12 cellular contexts compared by ENCODE assay signal in genomic region chr9:14318934-14319513, GRCh38. TPM values are rescaled to one million over a fixed set of nuclear protein-coding genes. Genes with fewer than 3 reads are reported as not detected.
DNase-seq lines count a peak whose midpoint lies in the region; ATAC-seq and TF ChIP-seq lines count a peak whose summit lies in the region.
"Had no signal": no experiment of that assay in that cellular context is flagged by ENCODE, and none has a peak within 500 bp of the region (broad histone marks: within the 10 kb centered on the region; RNA-seq: fewer than 3 reads in every experiment).

No MANE protein-coding gene starts in this region.

- H3K9me3 ChIP-seq in SK-N-SH (no peaks in the 10 kb centered on the region), breast epithelium (no peaks in the 10 kb centered on the region), upper lobe of left lung (no peaks in the 10 kb centered on the region)

- intact Hi-C loops in breast epithelium (cut with DNase I; ENCODE audit: low total_unique reads) = no loop called here

- peaks cover 29% of the 10 kb centered on the region for H3K79me2 ChIP-seq in SK-N-SH (ENCODE audit: insufficient read depth)

- H3K27ac ChIP-seq in SK-N-SH (ENCODE audit: low read depth in 2 of 2, low read length in 1 of 2) = peak overlapping the region; percentile 90 to 99
- H3K27ac ChIP-seq in breast epithelium = peak overlapping the region; percentile 81 to 99
- peak overlapping the region; percentile 92 to 97 (median 93) for H3K27ac ChIP-seq in upper lobe of left lung

- ATAC-seq in SK-N-SH treated with all-trans-retinoic acid at 6 μM for 48 hours = no peak
- no peak for ATAC-seq in upper lobe of left lung (ENCODE audit: low FRiP score in 2 of 2)
- ATAC-seq in stimulated activated naive B cell treated with anti-CD40 and anti-IgM and Interleukin-4, amounts not matched to agents 10 μg/mL and 1 μg/mL and 100 μg/mL, for 72 hours (replicated peaks) = no peak
- no peak for ATAC-seq in GM21367 (IDR thresholded peaks at IDR 0.05; ENCODE audit: unreplicated experiment)
- ATAC-seq: HCT116, T-helper 17 cell had no signal

- peak overlapping the region; percentile 99 for H3K27ac Mint-ChIP-seq in mesothelial cell of epicardium
- H3K27ac Mint-ChIP-seq in stimulated activated naive B cell treated with anti-CD40 and anti-IgM and Interleukin-4, amounts not matched to agents 10 μg/mL and 1 μg/mL and 100 μg/mL, for 72 hours = no peak overlapping the region
- H3K27ac Mint-ChIP-seq: activated naive CD8-positive, alpha-beta T cell treated with anti-CD3 and anti-CD28 coated beads, Interleukin-2, amount 10 ng/mL, durations not matched to agents 7 days and 5 days; T-helper 17 cell had no signal

- no peak for TF ChIP-seq CTCF in SK-N-SH (IDR thresholded peaks at IDR 0.05)
- TF ChIP-seq CTCF in breast epithelium (IDR thresholded peaks at IDR 0.05) = no peak
- TF ChIP-seq CTCF in mesothelial cell of epicardium (IDR thresholded peaks at IDR 0.05; ENCODE audit: unreplicated experiment) = no peak
- no peak for TF ChIP-seq CTCF in upper lobe of left lung (IDR thresholded peaks at IDR 0.05)

- H3K36me3 Mint-ChIP-seq in mesothelial cell of epicardium = no peaks in the 10 kb centered on the region
- peaks cover 0 to 7% of the 10 kb centered on the region in 2 donors for H3K36me3 Mint-ChIP-seq in stimulated activated naive B cell treated with anti-CD40 and anti-IgM and Interleukin-4, amounts not matched to agents 10 μg/mL and 1 μg/mL and 100 μg/mL, for 72 hours

- H3K4me1 ChIP-seq in SK-N-SH (ENCODE audit: control insufficient read depth in 1 of 2, insufficient read depth in 2 of 2, low read depth in 1 of 2, low read length in 1 of 2) (peaks cover 23 to 32% of the 10 kb centered on the region in 2 experiments), breast epithelium (no peaks in the 10 kb centered on the region), upper lobe of left lung (peaks cover 39 to 67% (median 45%) of the 10 kb centered on the region in 4 donors)

- 0 out of 2 replicates have a peak overlapping the region, but pooled peaks have one; percentile 7 for H2AFZ ChIP-seq in SK-N-SH (ENCODE audit: low read depth)

- H3K9me2 ChIP-seq in SK-N-SH = no peaks in the 10 kb centered on the region

- TF ChIP-seq POLR2A in breast epithelium (IDR thresholded peaks at IDR 0.05) (no peak), upper lobe of left lung (IDR thresholded peaks at IDR 0.05) (no peak)

- DNase-seq in SK-N-SH = no peak
- no peak for DNase-seq in breast epithelium (ENCODE audit: low spot score in 2 of 2)
- no peak for DNase-seq in mesothelial cell of epicardium (ENCODE audit: low spot score in 2 of 2, unreplicated experiment in 2 of 2)
- DNase-seq in upper lobe of left lung = no peak
- DNase-seq in stimulated activated naive B cell treated with anti-CD40 and anti-IgM and Interleukin-4, amounts not matched to agents 10 μg/mL and 1 μg/mL and 100 μg/mL, for 72 hours = no peak
- no peak for DNase-seq in NCI-H1092 treated with DMSO at 0.1 percent for 48 hours (lab: John Stamatoyannopoulos, UW)
- DNase-seq: activated naive CD8-positive, alpha-beta T cell treated with anti-CD3 and anti-CD28 coated beads, Interleukin-2, amount 10 ng/mL, durations not matched to agents 7 days and 5 days; occipital lobe; T-helper 17 cell had no signal

- no peaks in the 10 kb centered on the region for H3K27me3 Mint-ChIP-seq in mesothelial cell of epicardium (ENCODE audit: low read depth)
- H3K27me3 Mint-ChIP-seq in stimulated activated naive B cell treated with anti-CD40 and anti-IgM and Interleukin-4, amounts not matched to agents 10 μg/mL and 1 μg/mL and 100 μg/mL, for 72 hours = peaks cover 56 to 69% of the 10 kb centered on the region in 2 donors

- H3K4me3 Mint-ChIP-seq in mesothelial cell of epicardium = peak overlapping the region; percentile 89
- H3K4me3 Mint-ChIP-seq in stimulated activated naive B cell treated with anti-CD40 and anti-IgM and Interleukin-4, amounts not matched to agents 10 μg/mL and 1 μg/mL and 100 μg/mL, for 72 hours = no peak overlapping the region
- H3K4me3 Mint-ChIP-seq: activated naive CD8-positive, alpha-beta T cell treated with anti-CD3 and anti-CD28 coated beads, Interleukin-2, amount 10 ng/mL, durations not matched to agents 7 days and 5 days; T-helper 17 cell had no signal

- POLR2A ChIA-PET in SK-N-SH (lab: Yijun Ruan, JAX) = interaction anchor here (0.7 kb wide), 1 partner anchor 237 kb away, joined by 3 read pairs; no protein-coding TSS in a partner anchor

- H3K27me3 ChIP-seq in SK-N-SH (ENCODE audit: insufficient read depth) = no peaks in the 10 kb centered on the region
- H3K27me3 ChIP-seq in breast epithelium = no peaks in the 10 kb centered on the region
- H3K27me3 ChIP-seq in upper lobe of left lung = no peaks in the 10 kb centered on the region

- H3K36me3 ChIP-seq in SK-N-SH (replicated peaks in 1 of 2; ENCODE audit: control insufficient read depth in 1 of 2, insufficient read depth in 2 of 2, low read length in 1 of 2) (no peaks in the 10 kb centered on the region), breast epithelium (no peaks in the 10 kb centered on the region), upper lobe of left lung (no peaks in the 10 kb centered on the region)

- 18% methylated on average over 4 of the region's 4 CpGs for WGBS in SK-N-SH (ENCODE audit: low lambda C conversion rate)
- WGBS in upper lobe of left lung, 2 donors = 25 to 47% methylated on average over 4 of the region's 4 CpGs

- peaks cover 49% of the 10 kb centered on the region for H3F3A ChIP-seq in SK-N-SH (replicated peaks; ENCODE audit: insufficient read depth)

- no peak for TF ChIP-seq RAD21 in SK-N-SH (IDR thresholded peaks at IDR 0.05; ENCODE audit: low read length)

- H3K4me2 ChIP-seq in SK-N-SH = peak overlapping the region; percentile 88

- TF ChIP-seq EP300 in SK-N-SH (IDR thresholded peaks at IDR 0.05; ENCODE audit: borderline replicate concordance in 1 of 2, low read depth in 1 of 2, low read length in 1 of 2) = no peak
- TF ChIP-seq EP300 in upper lobe of left lung (IDR thresholded peaks at IDR 0.05) = no peak

- H4K20me1 ChIP-seq in SK-N-SH (ENCODE audit: insufficient read depth) = no peaks in the 10 kb centered on the region

- CTCF ChIA-PET in SK-N-SH (lab: Yijun Ruan, JAX) = interaction anchor here (0.7 to 1.0 kb wide), 3 partner anchors 33 to 108 kb away, joined by 3 read pairs; no protein-coding TSS in a partner anchor

- no peak overlapping the region for H3K9ac ChIP-seq in SK-N-SH

- no peaks in the 10 kb centered on the region for H3K9me3 Mint-ChIP-seq in mesothelial cell of epicardium
- peaks cover 4 to 7% of the 10 kb centered on the region in 2 donors for H3K9me3 Mint-ChIP-seq in stimulated activated naive B cell treated with anti-CD40 and anti-IgM and Interleukin-4, amounts not matched to agents 10 μg/mL and 1 μg/mL and 100 μg/mL, for 72 hours
- H3K9me3 Mint-ChIP-seq: activated naive CD8-positive, alpha-beta T cell treated with anti-CD3 and anti-CD28 coated beads, Interleukin-2, amount 10 ng/mL, durations not matched to agents 7 days and 5 days had no signal

- peaks cover 66% of the 10 kb centered on the region for H3K4me1 Mint-ChIP-seq in mesothelial cell of epicardium
- peaks cover 16 to 26% of the 10 kb centered on the region in 2 donors for H3K4me1 Mint-ChIP-seq in stimulated activated naive B cell treated with anti-CD40 and anti-IgM and Interleukin-4, amounts not matched to agents 10 μg/mL and 1 μg/mL and 100 μg/mL, for 72 hours

- H3K4me3 ChIP-seq in SK-N-SH (ENCODE audit: low read depth in 2 of 2, low read length in 1 of 2) = peak overlapping the region in 1 of 2 experiments; percentile 27; a peak in 1 of 4 replicates
- peak overlapping the region in 2 of 3 donors; percentile 13 to 38 for H3K4me3 ChIP-seq in breast epithelium
- H3K4me3 ChIP-seq in upper lobe of left lung = no peak overlapping the region

TF ChIP-seq in SK-N-SH, 30 proteins besides CTCF, POLR2A, EP300 and RAD21:
- TF ChIP-seq MXI1 (IDR thresholded peaks at IDR 0.05; ENCODE audit: low read depth, low read length) (peak; percentile 6; the same call in 1 of the 2 replicates), RCOR1 (IDR thresholded peaks at IDR 0.05; ENCODE audit: low read length) (peak; percentile 6; the same call in 1 of the 2 replicates), NRF1 (IDR thresholded peaks at IDR 0.05; ENCODE audit: low read depth, low read length) (no peak)

TF ChIP-seq in SK-N-SH treated with all-trans-retinoic acid at 6 μM for 48 hours, 23 proteins besides CTCF, POLR2A, EP300 and RAD21:
- no peak for TF ChIP-seq ARNTL (CRISPR knock-in tag; IDR thresholded peaks at IDR 0.05; ENCODE audit: borderline replicate concordance, low read depth)
- TF ChIP-seq RARB (CRISPR knock-in tag; IDR thresholded peaks at IDR 0.05) = no peak

RNA-seq across cellular contexts. Expression of gene NFIB, which starts 5.1 kb away (rescaled TPM):
- 8.1 and 9.2 TPM in 2 replicates for polyA plus RNA-seq in SK-N-SH (2012; rRNA removed)
- 9.4 TPM in 2 replicates for polyA plus RNA-seq in SK-N-SH (2012; cell fraction: cytosol; rRNA removed)
- polyA plus RNA-seq in SK-N-SH (2012; cell fraction: nucleus; rRNA removed) = 12.0 and 18.7 TPM in 2 replicates
- 100 to 1,000 TPM in 2 of 3 donors, 10 to 100 TPM in 1; 95.2 to 237 (median 105) TPM for total RNA-seq in breast epithelium
- total RNA-seq in mesothelial cell of epicardium = 213 to 237 TPM (median 230 TPM) in 3 replicates
- total RNA-seq in upper lobe of left lung = 100 to 1,000 TPM in 1 of 6 donors, 10 to 100 TPM in 5; 33.9 to 109 (median 67.5) TPM
- total RNA-seq: activated naive CD8-positive, alpha-beta T cell treated with anti-CD3 and anti-CD28 coated beads, Interleukin-2, amount 10 ng/mL, durations not matched to agents 7 days and 5 days had no signal

Comparison
In these comparisons a context has a peak if more than half of its experiments do, and no peak if none do; other contexts are left out.
1. H3K4me3 ChIP-seq: peak in breast epithelium (2 of 3); none in upper lobe of left lung (0 of 4).
2. Peak in every context shown above with its lines, with median percentiles within 50 percentile points of each other: H3K27ac ChIP-seq.